Comparison of ENCODE assay signal across 11 cellular contexts in genomic region chr3:134242649-134243637, GRCh38. TPM values are rescaled to one million over a fixed set of nuclear protein-coding genes. Genes with fewer than 3 reads are reported as not detected.
DNase-seq lines count a peak whose midpoint lies in the region; ATAC-seq and TF ChIP-seq lines count a peak whose summit lies in the region.
"Had no signal": no experiment of that assay in that cellular context is flagged by ENCODE, and none has a peak within 500 bp of the region (broad histone marks: within the 10 kb centered on the region; RNA-seq: fewer than 3 reads in every experiment).

No MANE protein-coding gene starts in this region.

- TF ChIP-seq POLR2A in suprapubic skin (IDR thresholded peaks at IDR 0.05), result no peak

- peaks cover 59% of the 10 kb centered on the region for H3K4me1 ChIP-seq in suprapubic skin

- peaks cover 0 to 2% of the 10 kb centered on the region in 2 donors for H3K9me3 Mint-ChIP-seq in activated T-cell treated with anti-CD3 and anti-CD28 coated beads, Interleukin-2, amount 50 U/mL, for 72 hours

- no peaks in the 10 kb centered on the region for H3K27me3 ChIP-seq in suprapubic skin

- peak overlapping the region in 1 of 2 donors; percentile 31 for H3K4me3 Mint-ChIP-seq in activated T-cell treated with anti-CD3 and anti-CD28 coated beads, Interleukin-2, amount 50 U/mL, for 72 hours

- POLR2A ChIA-PET in RWPE1 (lab: Yijun Ruan, JAX; ENCODE audit: low non-redundant PET), result no interaction called here

- TF ChIP-seq CTCF in RWPE1 (conservative IDR thresholded peaks at IDR 0.05; ENCODE audit: low read depth) (no peak), fibroblast of villous mesenchyme (IDR thresholded peaks at IDR 0.05; ENCODE audit: insufficient read depth, low read depth, low read length) (no peak), suprapubic skin (IDR thresholded peaks at IDR 0.05) (no peak)

- no peaks in the 10 kb centered on the region for H3K9me3 ChIP-seq in suprapubic skin

- H3K36me3 Mint-ChIP-seq in activated T-cell treated with anti-CD3 and anti-CD28 coated beads, Interleukin-2, amount 50 U/mL, for 72 hours (ENCODE audit: insufficient read depth in 2 of 2), result peaks cover 2 to 10% of the 10 kb centered on the region in 2 donors

- peak; percentile 60 to 72 for ATAC-seq in activated T-cell treated with anti-CD3 and anti-CD28 coated beads, Interleukin-2, amount 50 U/mL, for 72 hours (replicated peaks in 1 of 2)
- ATAC-seq in HG03135 (IDR thresholded peaks at IDR 0.05; ENCODE audit: unreplicated experiment), result no peak

- TF ChIP-seq EP300 in suprapubic skin (IDR thresholded peaks at IDR 0.05), result no peak

- no peaks in the 10 kb centered on the region for H3K27me3 Mint-ChIP-seq in activated T-cell treated with anti-CD3 and anti-CD28 coated beads, Interleukin-2, amount 50 U/mL, for 72 hours (ENCODE audit: low read depth)

- CTCF ChIA-PET in RWPE1 (lab: Yijun Ruan, JAX), result interaction anchor here (0.9 kb wide), 1 partner anchor 30 kb away, joined by 3 read pairs; no protein-coding TSS in a partner anchor

- no peak overlapping the region for H3K27ac Mint-ChIP-seq in activated T-cell treated with anti-CD3 and anti-CD28 coated beads, Interleukin-2, amount 50 U/mL, for 72 hours

- peaks cover 90% of the 10 kb centered on the region for H3K4me1 Mint-ChIP-seq in activated T-cell treated with anti-CD3 and anti-CD28 coated beads, Interleukin-2, amount 50 U/mL, for 72 hours (ENCODE audit: low read depth)

- peak overlapping the region; percentile 92 for H3K27ac ChIP-seq in RWPE1
- peak overlapping the region; percentile 6 for H3K27ac ChIP-seq in suprapubic skin

- H3K4me3 ChIP-seq in fibroblast of villous mesenchyme (ENCODE audit: low read depth, low read length) (no peak overlapping the region), suprapubic skin (no peak overlapping the region)

- no peaks in the 10 kb centered on the region for H3K36me3 ChIP-seq in suprapubic skin

- DNase-seq in activated T-cell treated with anti-CD3 and anti-CD28 coated beads, Interleukin-2, amount 50 U/mL, for 72 hours, result peak; percentile 13 to 18
- no peak for DNase-seq in activated T-cell treated with anti-CD3 and anti-CD28 coated beads, Interleukin-2, amount 50 U/mL, for 48 hours
- DNase-seq in RWPE1 (ENCODE audit: low spot score), result peak; percentile 78
- DNase-seq in fibroblast of villous mesenchyme (ENCODE audit: low read depth), result peak; percentile 92
- DNase-seq in suprapubic skin (ENCODE audit: low spot score in 2 of 2), result no peak
- no peak for DNase-seq in inferior parietal cortex (ENCODE audit: extremely low spot score)
- no peak for DNase-seq in DMS79 treated with DMSO at 0.1 percent for 48 hours (lab: John Stamatoyannopoulos, UW)
- DNase-seq: DMS 273 treated with DMSO at 0.1 percent for 48 hours; NCI-H524 treated with DMSO at 0.1 percent for 48 hours; stimulated activated naive CD4-positive, alpha-beta T cell treated with Interleukin-2 at 50 U/mL for 16 hours had no signal

- WGBS in suprapubic skin, result 71% methylated on average over 3 of the region's 3 CpGs

RNA-seq across cellular contexts. Expression of gene RYK, which starts 7.7 kb away (rescaled TPM):
- 10 to 100 TPM; 18.1 to 23.5 TPM for total RNA-seq in activated T-cell treated with anti-CD3 and anti-CD28 coated beads, Interleukin-2, amount 50 U/mL, for 72 hours
- total RNA-seq in fibroblast of villous mesenchyme (103 and 161 TPM in 2 replicates), suprapubic skin (100 to 1,000 TPM in 1 of 4 donors, 10 to 100 TPM in 3; 65.5 to 214 (median 80.1) TPM)

Comparison
In these comparisons a context has a peak if more than half of its experiments do, and no peak if none do; other contexts are left out.
1. DNase-seq: peak in activated T-cell treated with anti-CD3 and anti-CD28 coated beads, Interleukin-2, amount 50 U/mL, for 72 hours (2 of 2), RWPE1 (single experiment) and fibroblast of villous mesenchyme (single experiment); none in activated T-cell treated with anti-CD3 and anti-CD28 coated beads, Interleukin-2, amount 50 U/mL, for 48 hours (0 of 2), suprapubic skin (0 of 2), inferior parietal cortex (single experiment) and DMS79 treated with DMSO at 0.1 percent for 48 hours (single experiment).